In the genomic region with DNA sequence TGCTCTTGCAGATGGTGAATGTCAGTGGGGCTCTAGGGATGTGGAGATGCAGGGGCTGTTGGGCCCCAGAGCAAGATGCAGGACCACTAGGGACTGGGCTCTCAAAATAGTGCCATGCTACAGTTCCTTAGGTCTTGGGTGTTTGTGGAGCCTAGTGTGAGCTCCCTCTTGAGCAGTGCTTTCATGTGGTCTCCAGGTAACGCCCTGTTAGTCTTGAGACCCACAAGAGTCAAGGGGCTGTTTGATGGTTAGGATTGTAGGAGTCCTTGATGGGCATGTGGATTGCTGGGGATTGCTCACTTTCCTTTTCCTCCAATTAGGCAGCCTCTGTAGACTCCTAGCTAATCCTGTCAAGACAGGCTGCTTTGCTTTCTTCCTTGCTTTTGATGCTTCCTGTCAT, we compare ENCODE assay signal across 21 cellular contexts. TPM values are rescaled to one million over a fixed set of nuclear protein-coding genes. Genes with fewer than 3 reads are reported as not detected.
DNase-seq lines count a peak whose midpoint lies in the region; ATAC-seq and TF ChIP-seq lines count a peak whose summit lies in the region.
"Had no signal": no experiment of that assay in that cellular context is flagged by ENCODE, and none has a peak within 500 bp of the region (broad histone marks: within the 10 kb centered on the region; RNA-seq: fewer than 3 reads in every experiment).

No MANE protein-coding gene starts in this region.

- peaks cover 66% of the 10 kb centered on the region for H3K4me1 Mint-ChIP-seq in activated naive CD4-positive, alpha-beta T cell treated with anti-CD3 and anti-CD28 coated beads, Interleukin-2, amount 50 U/mL, for 24 hours
- H3K4me1 Mint-ChIP-seq in activated naive CD4-positive, alpha-beta T cell treated with anti-CD3 and anti-CD28 coated beads for 36 hours (ENCODE audit: low read depth), result peaks cover 58% of the 10 kb centered on the region
- H3K4me1 Mint-ChIP-seq in CD8-positive, alpha-beta T cell (ENCODE audit: low read depth), result peaks cover 67% of the 10 kb centered on the region
- peaks cover 60% of the 10 kb centered on the region for H3K4me1 Mint-ChIP-seq in activated CD8-positive, alpha-beta T cell treated with anti-CD3 and anti-CD28 coated beads for 36 hours (ENCODE audit: low read depth)

- H3K4me2 ChIP-seq in osteoblast (ENCODE audit: insufficient read depth, low read length), result no peak overlapping the region
- H3K4me2 ChIP-seq: GM23338 had no signal

- ATAC-seq in CD8-positive, alpha-beta T cell, result peak; percentile 49
- peak; percentile 17 for ATAC-seq in activated CD8-positive, alpha-beta T cell treated with anti-CD3 and anti-CD28 coated beads for 36 hours
- ATAC-seq in HG02610 (IDR thresholded peaks at IDR 0.05; ENCODE audit: unreplicated experiment) (no peak), GM18520 (IDR thresholded peaks at IDR 0.05; ENCODE audit: unreplicated experiment) (no peak)
- ATAC-seq: GM23338 had no signal

- TF ChIP-seq CTCF in CD8-positive, alpha-beta T cell (IDR thresholded peaks at IDR 0.05), result no peak
- no peak for TF ChIP-seq CTCF in activated CD8-positive, alpha-beta T cell treated with anti-CD3 and anti-CD28 coated beads for 36 hours (IDR thresholded peaks at IDR 0.05)
- no peak for TF ChIP-seq CTCF in osteoblast (IDR thresholded peaks at IDR 0.05; ENCODE audit: extremely low read depth, low read depth, low read length)

- POLR2A ChIA-PET in CD8-positive, alpha-beta T cell (lab: Charles Lee), result interaction anchor here (0.8 kb wide), 1 partner anchor 11 kb away, joined by 3 read pairs; no protein-coding TSS in a partner anchor
- POLR2A ChIA-PET in activated CD8-positive, alpha-beta T cell treated with anti-CD3 and anti-CD28 coated beads for 36 hours (lab: Charles Lee), result interaction anchor here (1.6 kb wide), 1 partner anchor 16 kb away, joined by 3 read pairs; no protein-coding TSS in a partner anchor

- no peak overlapping the region for H3K27ac ChIP-seq in CD8-positive, alpha-beta T cell (ENCODE audit: low read depth, low read length)
- H3K27ac ChIP-seq in osteoblast (ENCODE audit: low read depth, low read length), result no peak overlapping the region
- H3K27ac ChIP-seq: C4-2B, HL-60, Peyer's patch had no signal

- peak overlapping the region; percentile 1 for H3K4me3 Mint-ChIP-seq in activated naive CD4-positive, alpha-beta T cell treated with anti-CD3 and anti-CD28 coated beads, Interleukin-2, amount 50 U/mL, for 24 hours
- no peak overlapping the region for H3K4me3 Mint-ChIP-seq in activated naive CD4-positive, alpha-beta T cell treated with anti-CD3 and anti-CD28 coated beads for 36 hours
- no peak overlapping the region for H3K4me3 Mint-ChIP-seq in CD8-positive, alpha-beta T cell
- H3K4me3 Mint-ChIP-seq in activated CD8-positive, alpha-beta T cell treated with anti-CD3 and anti-CD28 coated beads for 36 hours, result no peak overlapping the region
- H3K4me3 Mint-ChIP-seq: GM23338, IgD-negative memory B cell had no signal

- CTCF ChIA-PET in activated naive CD4-positive, alpha-beta T cell treated with anti-CD3 and anti-CD28 coated beads for 36 hours (lab: Charles Lee), result no interaction called here
- CTCF ChIA-PET in CD8-positive, alpha-beta T cell (lab: Charles Lee), result interaction anchor here (1.5 to 2.2 kb wide), 2 partner anchors 12 to 56 kb away, joined by 3 to 7 read pairs; a partner anchor contains a TSS
- CTCF ChIA-PET in activated CD8-positive, alpha-beta T cell treated with anti-CD3 and anti-CD28 coated beads for 36 hours (lab: Charles Lee), result interaction anchor here (2.9 kb wide), 1 partner anchor 11 kb away, joined by 14 read pairs; no protein-coding TSS in a partner anchor

- peaks cover 5% of the 10 kb centered on the region for H3K9me3 Mint-ChIP-seq in activated naive CD4-positive, alpha-beta T cell treated with anti-CD3 and anti-CD28 coated beads, Interleukin-2, amount 50 U/mL, for 24 hours
- H3K9me3 Mint-ChIP-seq in activated naive CD4-positive, alpha-beta T cell treated with anti-CD3 and anti-CD28 coated beads for 36 hours, result peaks cover 6% of the 10 kb centered on the region
- no peaks in the 10 kb centered on the region for H3K9me3 Mint-ChIP-seq in CD8-positive, alpha-beta T cell
- H3K9me3 Mint-ChIP-seq in activated CD8-positive, alpha-beta T cell treated with anti-CD3 and anti-CD28 coated beads for 36 hours, result peaks cover 10% of the 10 kb centered on the region
- H3K9me3 Mint-ChIP-seq: GM23338, IgD-negative memory B cell had no signal

- no peak overlapping the region for H3K4me3 ChIP-seq in CD8-positive, alpha-beta T cell (ENCODE audit: low read depth, low read length)
- H3K4me3 ChIP-seq in osteoblast (ENCODE audit: insufficient read depth, low read length), result no peak overlapping the region
- H3K4me3 ChIP-seq: GM23338, Peyer's patch had no signal

- DNase-seq in activated naive CD4-positive, alpha-beta T cell treated with anti-CD3 and anti-CD28 coated beads for 36 hours, result no peak
- no peak for DNase-seq in CD8-positive, alpha-beta T cell
- DNase-seq in activated CD8-positive, alpha-beta T cell treated with anti-CD3 and anti-CD28 coated beads for 36 hours, result no peak
- DNase-seq in osteoblast (ENCODE audit: insufficient read length, low spot score, missing footprints), result peak; percentile 58
- DNase-seq: Calu3; DMS53; HCEC 1CT; MM.1S; NCI-H1092; NCI-H1436 treated with DMSO at 0.1 percent for 48 hours; NCI-H2029 treated with DMSO at 0.1 percent for 48 hours; NCI-H446 treated with DMSO at 0.1 percent for 48 hours; NK-92 treated with Interleukin-12 subunit alpha and Interleukin-12 subunit beta, amount 100 ng/mL, for 24 hours; Peyer's patch had no signal

- H3K36me3 Mint-ChIP-seq in activated naive CD4-positive, alpha-beta T cell treated with anti-CD3 and anti-CD28 coated beads, Interleukin-2, amount 50 U/mL, for 24 hours, result peaks cover 62% of the 10 kb centered on the region
- H3K36me3 Mint-ChIP-seq in activated naive CD4-positive, alpha-beta T cell treated with anti-CD3 and anti-CD28 coated beads for 36 hours (ENCODE audit: low read depth), result peaks cover 65% of the 10 kb centered on the region
- peaks cover 82% of the 10 kb centered on the region for H3K36me3 Mint-ChIP-seq in CD8-positive, alpha-beta T cell
- peaks cover 88% of the 10 kb centered on the region for H3K36me3 Mint-ChIP-seq in activated CD8-positive, alpha-beta T cell treated with anti-CD3 and anti-CD28 coated beads for 36 hours (ENCODE audit: low read depth)

- peaks cover 11% of the 10 kb centered on the region for H3K79me2 ChIP-seq in osteoblast (ENCODE audit: insufficient read depth, low read length)

- no peaks in the 10 kb centered on the region for H3K27me3 Mint-ChIP-seq in activated naive CD4-positive, alpha-beta T cell treated with anti-CD3 and anti-CD28 coated beads, Interleukin-2, amount 50 U/mL, for 24 hours
- no peaks in the 10 kb centered on the region for H3K27me3 Mint-ChIP-seq in activated naive CD4-positive, alpha-beta T cell treated with anti-CD3 and anti-CD28 coated beads for 36 hours (ENCODE audit: low read depth)
- H3K27me3 Mint-ChIP-seq in CD8-positive, alpha-beta T cell (ENCODE audit: low read depth), result no peaks in the 10 kb centered on the region
- no peaks in the 10 kb centered on the region for H3K27me3 Mint-ChIP-seq in activated CD8-positive, alpha-beta T cell treated with anti-CD3 and anti-CD28 coated beads for 36 hours
- H3K27me3 Mint-ChIP-seq: IgD-negative memory B cell had no signal

- H2AFZ ChIP-seq in osteoblast (ENCODE audit: low read length), result no peak overlapping the region
- H2AFZ ChIP-seq: GM23338 had no signal

- H3K27ac Mint-ChIP-seq in activated naive CD4-positive, alpha-beta T cell treated with anti-CD3 and anti-CD28 coated beads, Interleukin-2, amount 50 U/mL, for 24 hours, result peak overlapping the region; percentile 90
- no peak overlapping the region for H3K27ac Mint-ChIP-seq in activated naive CD4-positive, alpha-beta T cell treated with anti-CD3 and anti-CD28 coated beads for 36 hours
- H3K27ac Mint-ChIP-seq in CD8-positive, alpha-beta T cell, result peak overlapping the region; percentile 58
- peak overlapping the region; percentile 27 for H3K27ac Mint-ChIP-seq in activated CD8-positive, alpha-beta T cell treated with anti-CD3 and anti-CD28 coated beads for 36 hours
- H3K27ac Mint-ChIP-seq: GM23338 had no signal

- H4K20me1 ChIP-seq in osteoblast (ENCODE audit: insufficient read depth, low read length), result no peaks in the 10 kb centered on the region

- no peaks in the 10 kb centered on the region for H3K27me3 ChIP-seq in CD8-positive, alpha-beta T cell (ENCODE audit: insufficient read depth, low read length)
- H3K27me3 ChIP-seq in osteoblast (ENCODE audit: insufficient read depth, low read length), result no peaks in the 10 kb centered on the region
- H3K27me3 ChIP-seq: Peyer's patch had no signal

- intact Hi-C loops in activated naive CD4-positive, alpha-beta T cell treated with anti-CD3 and anti-CD28 coated beads for 36 hours (cut with micrococcal nuclease), result no loop called here
- intact Hi-C loops in CD8-positive, alpha-beta T cell (cut with DNase I, micrococcal nuclease), result no loop called here
- intact Hi-C loops in activated CD8-positive, alpha-beta T cell treated with anti-CD3 and anti-CD28 coated beads for 36 hours (cut with micrococcal nuclease), result no loop called here

- H3K4me1 ChIP-seq in CD8-positive, alpha-beta T cell (ENCODE audit: insufficient read depth, low read length), result peaks cover 44% of the 10 kb centered on the region
- H3K4me1 ChIP-seq in osteoblast (ENCODE audit: insufficient read depth, low read length), result no peaks in the 10 kb centered on the region

- no peaks in the 10 kb centered on the region for H3K9me3 ChIP-seq in CD8-positive, alpha-beta T cell (ENCODE audit: low read length)
- H3K9me3 ChIP-seq in osteoblast (ENCODE audit: low read depth, low read length), result no peaks in the 10 kb centered on the region
- H3K9me3 ChIP-seq: Peyer's patch had no signal

- H3K36me3 ChIP-seq in CD8-positive, alpha-beta T cell (ENCODE audit: insufficient read depth, low read length), result peaks cover 10% of the 10 kb centered on the region
- H3K36me3 ChIP-seq in osteoblast (ENCODE audit: insufficient read depth, low read length), result peaks cover 16% of the 10 kb centered on the region

RNA-seq across cellular contexts. Expression of a gene that starts 56.0 kb away (rescaled TPM):
- 10 to 100 TPM; 29.0 to 29.3 TPM for total RNA-seq in activated naive CD4-positive, alpha-beta T cell treated with anti-CD3 and anti-CD28 coated beads for 36 hours
- 10 to 100 TPM; 63.9 to 65.4 TPM for total RNA-seq in CD8-positive, alpha-beta T cell
- total RNA-seq in activated CD8-positive, alpha-beta T cell treated with anti-CD3 and anti-CD28 coated beads for 36 hours, result 10 to 100 TPM; 21.1 to 22.1 TPM
- 34.7 and 48.0 TPM in 2 replicates for total RNA-seq in osteoblast

Comparison
In these comparisons a context has a peak if more than half of its experiments do, and no peak if none do; other contexts are left out.
1. ATAC-seq: peak in CD8-positive, alpha-beta T cell (single experiment) and activated CD8-positive, alpha-beta T cell treated with anti-CD3 and anti-CD28 coated beads for 36 hours (single experiment); none in HG02610 (single experiment) and GM18520 (single experiment).